ENCODE assay signal across 37 cellular contexts in genomic region chr6:149899486-149899885, GRCh38. TPM values are rescaled to one million over a fixed set of nuclear protein-coding genes. Genes with fewer than 3 reads are reported as not detected.
"Had no signal": no experiment of that assay in that cellular context is flagged by ENCODE, and none has a peak within 500 bp of the region (broad histone marks: within the 10 kb centered on the region; RNA-seq: fewer than 3 reads in every experiment).

No MANE protein-coding gene starts in this region.

- H3K4me3 Mint-ChIP-seq: activated naive CD4-positive, alpha-beta T cell treated with anti-CD3 and anti-CD28 coated beads, Interleukin-2, amount 10 ng/mL, durations not matched to agents 7 days and 5 days; activated naive CD8-positive, alpha-beta T cell treated with anti-CD3 and anti-CD28 coated beads, Interleukin-2, amount 10 ng/mL, durations not matched to agents 7 days and 5 days; activated T-cell treated with anti-CD3 and anti-CD28 coated beads, Interleukin-2, amount 50 U/mL, for 24 hours; effector memory CD8-positive, alpha-beta T cell; nephron; stimulated activated memory B cell treated with anti-CD40 and anti-IgM and Interleukin-4, amounts not matched to agents 10 μg/mL and 1 μg/mL and 100 μg/mL, for 72 hours; stimulated activated naive CD8-positive, alpha-beta T cell treated with anti-CD3 and anti-CD28 coated beads, Interleukin-15, amount 100 ng/mL, for 72 hours had no signal

- ATAC-seq: activated CD4-positive, CD25-positive, alpha-beta regulatory T cell treated with anti-CD3 and anti-CD28 coated beads, Interleukin-2, amount 50 U/mL, for 24 hours; effector memory CD8-positive, alpha-beta T cell; heart right ventricle; stimulated activated memory B cell treated with anti-CD40 and anti-IgM and Interleukin-4, amounts not matched to agents 10 μg/mL and 1 μg/mL and 100 μg/mL, for 72 hours; stimulated activated naive CD8-positive, alpha-beta T cell treated with anti-CD3 and anti-CD28 coated beads, Interleukin-15, amount 100 ng/mL, for 72 hours had no signal

- H3K27me3 ChIP-seq: brain microvascular endothelial cell, heart right ventricle, ovary, sigmoid colon, thyroid gland, upper lobe of left lung had no signal

- H3K27ac Mint-ChIP-seq: activated naive CD4-positive, alpha-beta T cell treated with anti-CD3 and anti-CD28 coated beads, Interleukin-2, amount 10 ng/mL, durations not matched to agents 7 days and 5 days; activated naive CD8-positive, alpha-beta T cell treated with anti-CD3 and anti-CD28 coated beads, Interleukin-2, amount 10 ng/mL, durations not matched to agents 7 days and 5 days; activated T-cell treated with anti-CD3 and anti-CD28 coated beads, Interleukin-2, amount 50 U/mL, for 24 hours; nephron; progenitor cell of endocrine pancreas; stimulated activated memory B cell treated with anti-CD40 and anti-IgM and Interleukin-4, amounts not matched to agents 10 μg/mL and 1 μg/mL and 100 μg/mL, for 72 hours had no signal

- H3K4me1 Mint-ChIP-seq: nephron had no signal

- H3K4me2 ChIP-seq: smooth muscle cell had no signal

- H3K27ac ChIP-seq: brain microvascular endothelial cell, heart right ventricle, left ventricle myocardium inferior, neutrophil, ovary, sigmoid colon, thyroid gland, upper lobe of left lung, VCaP had no signal

- H3K4me3 ChIP-seq: heart right ventricle, left ventricle myocardium inferior, ovary, sigmoid colon, smooth muscle cell, thyroid gland, upper lobe of left lung had no signal

- H3K36me3 Mint-ChIP-seq: activated naive CD4-positive, alpha-beta T cell treated with anti-CD3 and anti-CD28 coated beads, Interleukin-2, amount 10 ng/mL, durations not matched to agents 7 days and 5 days; activated naive CD8-positive, alpha-beta T cell treated with anti-CD3 and anti-CD28 coated beads, Interleukin-2, amount 10 ng/mL, durations not matched to agents 7 days and 5 days; stimulated activated memory B cell treated with anti-CD40 and anti-IgM and Interleukin-4, amounts not matched to agents 10 μg/mL and 1 μg/mL and 100 μg/mL, for 72 hours had no signal

- H3K9me3 ChIP-seq: heart right ventricle, left ventricle myocardium inferior, neutrophil, ovary, sigmoid colon, thyroid gland, upper lobe of left lung had no signal

- H3K9me3 Mint-ChIP-seq: activated naive CD4-positive, alpha-beta T cell treated with anti-CD3 and anti-CD28 coated beads, Interleukin-2, amount 10 ng/mL, durations not matched to agents 7 days and 5 days; activated naive CD8-positive, alpha-beta T cell treated with anti-CD3 and anti-CD28 coated beads, Interleukin-2, amount 10 ng/mL, durations not matched to agents 7 days and 5 days; activated T-cell treated with anti-CD3 and anti-CD28 coated beads, Interleukin-2, amount 50 U/mL, for 24 hours; effector memory CD8-positive, alpha-beta T cell; nephron; stimulated activated memory B cell treated with anti-CD40 and anti-IgM and Interleukin-4, amounts not matched to agents 10 μg/mL and 1 μg/mL and 100 μg/mL, for 72 hours; stimulated activated naive CD8-positive, alpha-beta T cell treated with anti-CD3 and anti-CD28 coated beads, Interleukin-15, amount 100 ng/mL, for 72 hours had no signal

- DNase-seq: activated CD4-positive, alpha-beta T cell treated with anti-CD3 and anti-CD28 coated beads for 48 hours; activated CD4-positive, alpha-beta T cell treated with anti-CD3 and anti-CD28 coated beads, Interleukin-2, amount 50 U/mL, for 48 hours; activated CD8-positive, alpha-beta memory T cell treated with anti-CD3 and anti-CD28 coated beads, Interleukin-2, amount 50 U/mL, for 4 hours; activated gamma-delta T cell; activated naive CD4-positive, alpha-beta T cell treated with anti-CD3 and anti-CD28 coated beads, Interleukin-2, amount 10 ng/mL, durations not matched to agents 7 days and 5 days; activated naive CD8-positive, alpha-beta T cell treated with anti-CD3 and anti-CD28 coated beads, Interleukin-2, amount 10 ng/mL, durations not matched to agents 7 days and 5 days; activated T-cell treated with anti-CD3 and anti-CD28 coated beads, Interleukin-2, amount 50 U/mL, for 24 hours; brain microvascular endothelial cell; caudate nucleus; cortex of kidney; effector memory CD8-positive, alpha-beta T cell; heart right ventricle; left ventricle myocardium inferior; sigmoid colon; stimulated activated CD4-positive, alpha-beta T cell treated with anti-CD3 and anti-CD28 coated beads, Interleukin-1b, Interleukin-23, amount 100 ng/mL, for 48 hours; stimulated activated CD4-positive, alpha-beta T cell treated with anti-CD3 and anti-CD28 coated beads, Interleukin-4, amount 100 ng/mL, for 4 hours; substantia nigra; T-helper 9 cell; thyroid gland; upper lobe of left lung had no signal

- H3K36me3 ChIP-seq: brain microvascular endothelial cell, heart right ventricle, left ventricle myocardium inferior, neutrophil, ovary, sigmoid colon, thyroid gland, upper lobe of left lung had no signal

RNA-seq across cellular contexts. Expression of gene RAET1E, which starts 1.6 kb away (rescaled TPM):
- total RNA-seq: activated CD8-positive, alpha-beta memory T cell treated with anti-CD3 and anti-CD28 coated beads for 36 hours; activated naive CD8-positive, alpha-beta T cell treated with anti-CD3 and anti-CD28 coated beads, Interleukin-2, amount 10 ng/mL, durations not matched to agents 7 days and 5 days; astrocyte; chondrocyte; endothelial cell of umbilical vein; fibroblast of villous mesenchyme; lung microvascular endothelial cell; progenitor cell of endocrine pancreas; renal cortical epithelial cell; smooth muscle cell; T-helper 1 cell treated with Interleukin-12 subunit alpha and Interleukin-12 subunit beta and Interleukin-4 antibody, amounts not matched to agents 30 ng/mL and 1 ng/mL, for 36 hours had no signal
- polyA plus RNA-seq: smooth muscle cell had no signal

RNA-seq across cellular contexts. Expression of gene RAET1G, which starts 23.4 kb away (rescaled TPM):
- total RNA-seq: activated CD8-positive, alpha-beta memory T cell treated with anti-CD3 and anti-CD28 coated beads for 36 hours; activated naive CD8-positive, alpha-beta T cell treated with anti-CD3 and anti-CD28 coated beads, Interleukin-2, amount 10 ng/mL, durations not matched to agents 7 days and 5 days; astrocyte; progenitor cell of endocrine pancreas; sigmoid colon; T-helper 1 cell treated with Interleukin-12 subunit alpha and Interleukin-12 subunit beta and Interleukin-4 antibody, amounts not matched to agents 30 ng/mL and 1 ng/mL, for 36 hours had no signal

RNA-seq across cellular contexts. Expression of gene ULBP2, which starts 42.3 kb away (rescaled TPM):
- total RNA-seq: progenitor cell of endocrine pancreas, sigmoid colon had no signal
